In the genomic region with DNA sequence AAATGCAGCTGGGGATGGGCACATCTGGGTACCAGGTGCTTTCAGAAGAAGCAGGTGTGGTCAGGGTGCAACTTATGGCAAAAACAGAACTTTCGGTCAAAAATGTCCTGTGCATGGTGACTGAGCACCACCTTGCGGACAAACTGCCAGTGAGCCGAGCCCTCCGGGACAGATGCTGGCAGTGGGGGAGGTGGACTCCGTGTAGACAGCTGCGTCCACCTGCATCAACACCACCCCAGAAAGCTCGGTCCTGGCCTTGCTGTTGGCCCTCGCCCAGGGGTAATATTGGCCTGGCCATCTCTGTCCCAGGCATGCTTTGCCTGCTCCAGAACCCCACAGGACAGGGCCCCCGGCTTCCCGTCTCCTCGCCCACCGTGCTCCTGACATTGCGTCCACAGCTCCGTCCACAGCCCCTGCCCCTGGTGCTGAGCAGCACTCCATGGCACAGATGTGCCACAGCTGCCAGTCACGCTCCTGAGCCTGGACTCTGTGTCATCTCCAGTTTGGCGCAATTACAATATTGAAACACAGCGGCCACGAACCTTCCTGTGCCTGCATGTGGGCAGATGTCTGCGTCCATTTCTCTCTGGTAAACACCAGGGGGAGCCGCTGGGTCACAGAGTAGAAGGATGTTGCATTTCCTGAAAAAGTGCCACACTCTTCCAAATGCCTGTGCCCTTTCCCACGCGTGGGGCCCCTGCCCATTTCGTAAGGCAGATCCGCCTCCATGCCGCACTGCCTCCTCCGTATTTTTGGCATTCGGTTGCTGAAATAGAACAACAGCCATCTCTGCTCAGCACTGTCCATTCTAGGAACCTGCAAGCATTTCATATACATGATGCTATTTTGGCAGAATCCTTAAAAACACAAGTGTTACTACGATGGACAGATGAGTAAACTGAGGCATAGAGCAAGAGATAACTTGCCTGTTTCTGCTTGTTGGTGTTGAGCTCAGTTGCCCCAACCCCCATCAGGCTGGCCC, we compare ENCODE assay signal across 8 cellular contexts. TPM values are rescaled to one million over a fixed set of nuclear protein-coding genes. Genes with fewer than 3 reads are reported as not detected.
DNase-seq lines count a peak whose midpoint lies in the region; ATAC-seq and TF ChIP-seq lines count a peak whose summit lies in the region.

No MANE protein-coding gene starts in this region.

- peaks cover 2% of the 10 kb centered on the region for H3K27me3 Mint-ChIP-seq in activated CD8-positive, alpha-beta memory T cell treated with anti-CD3 and anti-CD28 coated beads, Interleukin-2, amount 10 ng/mL, durations not matched to agents 7 days and 5 days
- H3K27me3 Mint-ChIP-seq in endothelial cell (ENCODE audit: unreplicated experiment), result peaks cover 7% of the 10 kb centered on the region

- ATAC-seq in activated CD8-positive, alpha-beta memory T cell treated with anti-CD3 and anti-CD28 coated beads, Interleukin-2, amount 10 ng/mL, durations not matched to agents 7 days and 5 days, result peak; percentile 79

- no peaks in the 10 kb centered on the region for H3K36me3 Mint-ChIP-seq in activated CD8-positive, alpha-beta memory T cell treated with anti-CD3 and anti-CD28 coated beads, Interleukin-2, amount 10 ng/mL, durations not matched to agents 7 days and 5 days
- no peaks in the 10 kb centered on the region for H3K36me3 Mint-ChIP-seq in endothelial cell (ENCODE audit: low read depth, unreplicated experiment)

- CTCF ChIA-PET in activated CD8-positive, alpha-beta memory T cell treated with anti-CD3 and anti-CD28 coated beads, Interleukin-2, amount 10 ng/mL, durations not matched to agents 7 days and 5 days (lab: Charles Lee), result interaction anchor here (0.7 to 2.5 kb wide), 15 partner anchors 15 to 487 kb away, joined by 3 to 24 read pairs (median 3); no protein-coding TSS in a partner anchor

- peak; percentile 82 for TF ChIP-seq CTCF in AG09309 (IDR thresholded peaks at IDR 0.05; ENCODE audit: control insufficient read depth, insufficient read depth, low read depth, low read length, missing control alignments)
- TF ChIP-seq CTCF in endothelial cell (IDR thresholded peaks at IDR 0.05; ENCODE audit: unreplicated experiment), result peak; percentile 53

- no peak overlapping the region for H3K4me3 ChIP-seq in AG09309 (ENCODE audit: control insufficient read depth, low read depth, low read length)

- H3K4me1 Mint-ChIP-seq in activated CD8-positive, alpha-beta memory T cell treated with anti-CD3 and anti-CD28 coated beads, Interleukin-2, amount 10 ng/mL, durations not matched to agents 7 days and 5 days, result peaks cover 11% of the 10 kb centered on the region
- peaks cover 8% of the 10 kb centered on the region for H3K4me1 Mint-ChIP-seq in endothelial cell (ENCODE audit: unreplicated experiment)

- H3K9me3 Mint-ChIP-seq in activated CD8-positive, alpha-beta memory T cell treated with anti-CD3 and anti-CD28 coated beads, Interleukin-2, amount 10 ng/mL, durations not matched to agents 7 days and 5 days (ENCODE audit: low read depth), result no peaks in the 10 kb centered on the region
- no peaks in the 10 kb centered on the region for H3K9me3 Mint-ChIP-seq in endothelial cell (ENCODE audit: unreplicated experiment)

- DNase-seq in AG09309 (ENCODE audit: low read depth), result peak; percentile 35
- DNase-seq in GM19238 (ENCODE audit: insufficient read length, low spot score), result peak; percentile 81
- peak; percentile 61 for DNase-seq in HK-2 (ENCODE audit: unreplicated experiment)
- DNase-seq in NOMO-1 (lab: John Stamatoyannopoulos, UW; ENCODE audit: unreplicated experiment in 2 of 2), result peak; percentile 87 to 92
- DNase-seq in activated CD8-positive, alpha-beta memory T cell treated with anti-CD3 and anti-CD28 coated beads, Interleukin-2, amount 10 ng/mL, durations not matched to agents 7 days and 5 days, result peak; percentile 77
- DNase-seq in endothelial cell (ENCODE audit: low spot score), result peak; percentile 81
- peak; percentile 56 for DNase-seq in middle frontal gyrus (ENCODE audit: extremely low spot score, low spot score)
- DNase-seq in stimulated activated CD8-positive, alpha-beta memory T cell treated with anti-CD3 and anti-CD28 coated beads, Interleukin-4, amount 100 ng/mL, for 4 hours (ENCODE audit: low read depth in 2 of 2, low spot score in 1 of 2), result peak; percentile 25 to 33

- peak overlapping the region; percentile 23 for H3K4me3 Mint-ChIP-seq in activated CD8-positive, alpha-beta memory T cell treated with anti-CD3 and anti-CD28 coated beads, Interleukin-2, amount 10 ng/mL, durations not matched to agents 7 days and 5 days
- H3K4me3 Mint-ChIP-seq in endothelial cell (ENCODE audit: unreplicated experiment), result no peak overlapping the region

- H3K27ac Mint-ChIP-seq in activated CD8-positive, alpha-beta memory T cell treated with anti-CD3 and anti-CD28 coated beads, Interleukin-2, amount 10 ng/mL, durations not matched to agents 7 days and 5 days, result no peak overlapping the region
- H3K27ac Mint-ChIP-seq in endothelial cell (ENCODE audit: unreplicated experiment), result no peak overlapping the region

RNA-seq across cellular contexts. Expression of gene SLC6A19, which starts 33.4 kb away (rescaled TPM):
- not detected for total RNA-seq in activated CD8-positive, alpha-beta memory T cell treated with anti-CD3 and anti-CD28 coated beads, Interleukin-2, amount 10 ng/mL, durations not matched to agents 7 days and 5 days
- not detected for total RNA-seq in endothelial cell (ENCODE audit: unreplicated experiment)

RNA-seq across cellular contexts. Expression of gene SLC12A7, which starts 56.2 kb away (rescaled TPM):
- total RNA-seq in activated CD8-positive, alpha-beta memory T cell treated with anti-CD3 and anti-CD28 coated beads, Interleukin-2, amount 10 ng/mL, durations not matched to agents 7 days and 5 days, result 10 to 100 TPM in 1 of 2 experiments, 1 to 10 TPM in 1; 6.6 to 12.2 TPM
- 24.5 TPM for total RNA-seq in endothelial cell (ENCODE audit: unreplicated experiment)

RNA-seq across cellular contexts. Expression of gene SLC6A18, which starts 57.2 kb away (rescaled TPM):
- not detected for total RNA-seq in activated CD8-positive, alpha-beta memory T cell treated with anti-CD3 and anti-CD28 coated beads, Interleukin-2, amount 10 ng/mL, durations not matched to agents 7 days and 5 days
- not detected for total RNA-seq in endothelial cell (ENCODE audit: unreplicated experiment)

Comparison
In these comparisons a context has a peak if more than half of its experiments do, and no peak if none do; other contexts are left out.
1. DNase-seq: peak in every context shown above with its lines; median percentile 90 in NOMO-1; 81 in GM19238; 81 in endothelial cell; 77 in activated CD8-positive, alpha-beta memory T cell treated with anti-CD3 and anti-CD28 coated beads, Interleukin-2, amount 10 ng/mL, durations not matched to agents 7 days and 5 days; 61 in HK-2; 56 in middle frontal gyrus; 35 in AG09309; 29 in stimulated activated CD8-positive, alpha-beta memory T cell treated with anti-CD3 and anti-CD28 coated beads, Interleukin-4, amount 100 ng/mL, for 4 hours.